In the genomic region with DNA sequence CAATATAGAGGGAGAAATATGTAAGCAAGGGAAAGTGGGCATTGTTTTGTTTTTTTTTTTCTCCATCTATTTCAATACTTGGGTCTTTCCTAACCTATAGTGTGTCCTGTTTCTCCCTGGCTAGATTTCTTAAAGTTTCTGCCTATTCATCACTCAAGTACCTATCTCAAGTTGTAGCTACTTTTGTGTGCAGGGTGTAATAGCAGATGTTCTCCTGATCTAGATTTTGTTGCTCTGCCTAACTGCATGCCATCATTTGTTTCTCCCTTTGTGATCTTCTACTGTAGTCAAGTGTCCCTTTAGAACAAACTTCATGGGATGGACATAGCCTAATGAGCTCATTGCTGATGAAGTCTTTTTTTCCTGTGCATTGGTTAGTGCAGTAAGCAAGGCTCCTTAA, we compare ENCODE assay signal across 18 cellular contexts. TPM values are rescaled to one million over a fixed set of nuclear protein-coding genes. Genes with fewer than 3 reads are reported as not detected.
DNase-seq lines count a peak whose midpoint lies in the region; ATAC-seq and TF ChIP-seq lines count a peak whose summit lies in the region.
"Had no signal": no experiment of that assay in that cellular context is flagged by ENCODE, and none has a peak within 500 bp of the region (broad histone marks: within the 10 kb centered on the region; RNA-seq: fewer than 3 reads in every experiment).

No MANE protein-coding gene starts in this region.

- H3K79me2 ChIP-seq in GM23338 (replicated peaks; ENCODE audit: insufficient read depth) (peaks cover 76% of the 10 kb centered on the region), KMS-11 (ENCODE audit: insufficient read depth, low read depth) (peaks cover 92% of the 10 kb centered on the region)

- no peaks in the 10 kb centered on the region for H3K27me3 ChIP-seq in GM23338 (ENCODE audit: insufficient read depth)
- no peaks in the 10 kb centered on the region for H3K27me3 ChIP-seq in KMS-11 (ENCODE audit: insufficient read depth, low read depth)
- H3K27me3 ChIP-seq in HAP-1 (ENCODE audit: low read depth), result no peaks in the 10 kb centered on the region

- H3F3A ChIP-seq in GM23338 (replicated peaks; ENCODE audit: low read depth), result no peaks in the 10 kb centered on the region

- H3K9me3 ChIP-seq in T-helper 17 cell (ENCODE audit: control insufficient read depth, low read length, poor library complexity, severe bottlenecking) (no peaks in the 10 kb centered on the region), HAP-1 (no peaks in the 10 kb centered on the region)
- H3K9me3 ChIP-seq: Caco-2, SK-N-SH had no signal

- H3K4me2 ChIP-seq in GM23338 (no peak overlapping the region), KMS-11 (peak overlapping the region; percentile 0; the same call in 1 of the 2 replicates)

- H3K4me3 Mint-ChIP-seq in GM23338, result no peak overlapping the region
- no peak overlapping the region for H3K4me3 Mint-ChIP-seq in T-helper 17 cell
- no peak overlapping the region for H3K4me3 Mint-ChIP-seq in endothelial cell (ENCODE audit: unreplicated experiment)
- H3K4me3 Mint-ChIP-seq: CD4-positive, CD25-positive, alpha-beta regulatory T cell; IgD-negative memory B cell had no signal

- no peaks in the 10 kb centered on the region for H3K27me3 Mint-ChIP-seq in GM23338 (ENCODE audit: insufficient read depth, low read depth, poor library complexity)
- no peaks in the 10 kb centered on the region for H3K27me3 Mint-ChIP-seq in T-helper 17 cell
- no peaks in the 10 kb centered on the region for H3K27me3 Mint-ChIP-seq in endothelial cell (ENCODE audit: unreplicated experiment)
- H3K27me3 Mint-ChIP-seq: CD4-positive, CD25-positive, alpha-beta regulatory T cell; IgD-negative memory B cell had no signal

- H2AFZ ChIP-seq in GM23338, result no peak overlapping the region
- no peak overlapping the region for H2AFZ ChIP-seq in KMS-11 (ENCODE audit: low read depth)

- in situ Hi-C loops in HAP-1 (cut with MboI; ENCODE audit: low sequenced_read_pairs), result no loop called here

- H3K4me3 ChIP-seq in GM23338 (no peak overlapping the region), KMS-11 (IDR thresholded peaks at IDR 0.05; ENCODE audit: insufficient read depth, low read depth, low read length) (no peak overlapping the region), HAP-1 (no peak overlapping the region)

- TF ChIP-seq CTCF in GM23338 (conservative IDR thresholded peaks at IDR 0.05; ENCODE audit: low read depth in 2 of 2) (no peak), KMS-11 (conservative IDR thresholded peaks at IDR 0.05; ENCODE audit: low read depth, low read length) (no peak), endothelial cell (IDR thresholded peaks at IDR 0.05; ENCODE audit: unreplicated experiment) (no peak)

- H4K20me1 ChIP-seq in GM23338 (replicated peaks; ENCODE audit: insufficient read depth), result peaks cover 46% of the 10 kb centered on the region
- H4K20me1 ChIP-seq in KMS-11 (ENCODE audit: insufficient read depth), result peaks cover 33% of the 10 kb centered on the region

- no peaks in the 10 kb centered on the region for H3K9me3 Mint-ChIP-seq in GM23338
- no peaks in the 10 kb centered on the region for H3K9me3 Mint-ChIP-seq in endothelial cell (ENCODE audit: unreplicated experiment)
- H3K9me3 Mint-ChIP-seq: CD4-positive, CD25-positive, alpha-beta regulatory T cell; IgD-negative memory B cell had no signal

- peaks cover 28% of the 10 kb centered on the region; the same call in 2 of the 3 replicates for H3K36me3 Mint-ChIP-seq in GM23338 (ENCODE audit: low read depth)
- H3K36me3 Mint-ChIP-seq in T-helper 17 cell (ENCODE audit: low read depth), result peaks cover 3% of the 10 kb centered on the region
- H3K36me3 Mint-ChIP-seq in endothelial cell (ENCODE audit: low read depth, unreplicated experiment), result peaks cover 4% of the 10 kb centered on the region
- H3K36me3 Mint-ChIP-seq: IgD-negative memory B cell had no signal

- H3K4me1 Mint-ChIP-seq in GM23338, result peaks cover 35% of the 10 kb centered on the region
- peaks cover 57% of the 10 kb centered on the region for H3K4me1 Mint-ChIP-seq in T-helper 17 cell
- H3K4me1 Mint-ChIP-seq in endothelial cell (ENCODE audit: unreplicated experiment), result peaks cover 75% of the 10 kb centered on the region

- H3K4me1 ChIP-seq in GM23338 (ENCODE audit: insufficient read depth) (peaks cover 16% of the 10 kb centered on the region), KMS-11 (ENCODE audit: low read depth, poor library complexity, severe bottlenecking) (peaks cover 94% of the 10 kb centered on the region), HAP-1 (peaks cover 3% of the 10 kb centered on the region; the same call in 1 of the 2 replicates)

- H3K27ac ChIP-seq in GM23338 (ENCODE audit: low read depth), result no peak overlapping the region
- H3K27ac ChIP-seq in KMS-11, result peak overlapping the region; percentile 2; the same call in 1 of the 2 replicates

- H3K9me2 ChIP-seq in GM23338 (ENCODE audit: insufficient read depth), result no peaks in the 10 kb centered on the region
- H3K9me2 ChIP-seq: SK-N-SH had no signal

- H3K9ac ChIP-seq in KMS-11, result no peak overlapping the region
- H3K9ac ChIP-seq: SK-N-SH had no signal

- DNase-seq in GM23338 (ENCODE audit: low spot score), result no peak
- no peak for DNase-seq in T-helper 17 cell
- no peak for DNase-seq in endothelial cell (ENCODE audit: low spot score)
- DNase-seq in HAP-1 (ENCODE audit: low spot score in 2 of 2), result no peak
- DNase-seq in medulla oblongata (ENCODE audit: extremely low spot score), result no peak
- no peak for DNase-seq in hippocampal formation (lab: John Stamatoyannopoulos, UW)
- DNase-seq: Caco-2; CD4-positive, CD25-positive, alpha-beta regulatory T cell; EL; NCI-H1417; NCI-H2029; NCI-H774; Right ventricle myocardium superior; SK-N-SH had no signal

- H3K27ac Mint-ChIP-seq in GM23338 (peak overlapping the region; percentile 71; the same call in 1 of the 2 replicates), T-helper 17 cell (peak overlapping the region; percentile 59), endothelial cell (ENCODE audit: unreplicated experiment) (peak overlapping the region; percentile 19)
- H3K27ac Mint-ChIP-seq: IgD-negative memory B cell had no signal

- no peak for ATAC-seq in GM23338
- ATAC-seq in T-helper 17 cell, result no peak
- no peak for ATAC-seq in HG03025 (IDR thresholded peaks at IDR 0.05; ENCODE audit: low FRiP score, unreplicated experiment)
- ATAC-seq: Panc1 had no signal

- no peaks in the 10 kb centered on the region for H3K36me3 ChIP-seq in GM23338 (ENCODE audit: insufficient read depth)
- 0 out of 2 replicates have a peak, but pooled peaks cover 4% of the 10 kb centered on the region for H3K36me3 ChIP-seq in KMS-11 (ENCODE audit: insufficient read depth)
- H3K36me3 ChIP-seq in HAP-1 (replicated peaks), result peaks cover 29% of the 10 kb centered on the region

TF ChIP-seq in GM23338, 12 proteins besides CTCF, POLR2A, EP300 and RAD21 (continues in another document):
- TF ChIP-seq JUNB (IDR thresholded peaks at IDR 0.05; ENCODE audit: unreplicated experiment), result no peak
- no peak for TF ChIP-seq STAT1 (IDR thresholded peaks at IDR 0.05; ENCODE audit: unreplicated experiment)
- no peak for TF ChIP-seq EZH2phosphoT487 (IDR thresholded peaks at IDR 0.05; ENCODE audit: unreplicated experiment)
- no peak for TF ChIP-seq EZH2 (IDR thresholded peaks at IDR 0.05; ENCODE audit: low read depth, unreplicated experiment)
- TF ChIP-seq POLR2AphosphoS5 (IDR thresholded peaks at IDR 0.05; ENCODE audit: low read depth), result no peak
- TF ChIP-seq, protein P1, sequence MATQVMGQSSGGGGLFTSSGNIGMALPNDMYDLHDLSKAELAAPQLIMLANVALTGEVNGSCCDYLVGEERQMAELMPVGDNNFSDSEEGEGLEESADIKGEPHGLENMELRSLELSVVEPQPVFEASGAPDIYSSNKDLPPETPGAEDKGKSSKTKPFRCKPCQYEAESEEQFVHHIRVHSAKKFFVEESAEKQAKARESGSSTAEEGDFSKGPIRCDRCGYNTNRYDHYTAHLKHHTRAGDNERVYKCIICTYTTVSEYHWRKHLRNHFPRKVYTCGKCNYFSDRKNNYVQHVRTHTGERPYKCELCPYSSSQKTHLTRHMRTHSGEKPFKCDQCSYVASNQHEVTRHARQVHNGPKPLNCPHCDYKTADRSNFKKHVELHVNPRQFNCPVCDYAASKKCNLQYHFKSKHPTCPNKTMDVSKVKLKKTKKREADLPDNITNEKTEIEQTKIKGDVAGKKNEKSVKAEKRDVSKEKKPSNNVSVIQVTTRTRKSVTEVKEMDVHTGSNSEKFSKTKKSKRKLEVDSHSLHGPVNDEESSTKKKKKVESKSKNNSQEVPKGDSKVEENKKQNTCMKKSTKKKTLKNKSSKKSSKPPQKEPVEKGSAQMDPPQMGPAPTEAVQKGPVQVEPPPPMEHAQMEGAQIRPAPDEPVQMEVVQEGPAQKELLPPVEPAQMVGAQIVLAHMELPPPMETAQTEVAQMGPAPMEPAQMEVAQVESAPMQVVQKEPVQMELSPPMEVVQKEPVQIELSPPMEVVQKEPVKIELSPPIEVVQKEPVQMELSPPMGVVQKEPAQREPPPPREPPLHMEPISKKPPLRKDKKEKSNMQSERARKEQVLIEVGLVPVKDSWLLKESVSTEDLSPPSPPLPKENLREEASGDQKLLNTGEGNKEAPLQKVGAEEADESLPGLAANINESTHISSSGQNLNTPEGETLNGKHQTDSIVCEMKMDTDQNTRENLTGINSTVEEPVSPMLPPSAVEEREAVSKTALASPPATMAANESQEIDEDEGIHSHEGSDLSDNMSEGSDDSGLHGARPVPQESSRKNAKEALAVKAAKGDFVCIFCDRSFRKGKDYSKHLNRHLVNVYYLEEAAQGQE (IDR thresholded peaks at IDR 0.05; ENCODE audit: unreplicated experiment), result no peak
- no peak for TF ChIP-seq ZNF114 (CRISPR knock-in tag; IDR thresholded peaks at IDR 0.05)
- TF ChIP-seq CREB1 (CRISPR knock-in tag; IDR thresholded peaks at IDR 0.05; ENCODE audit: low read depth), result no peak
- no peak for TF ChIP-seq NANOG (IDR thresholded peaks at IDR 0.05; ENCODE audit: borderline replicate concordance)

RNA-seq across cellular contexts. Expression of a gene that starts 45.8 kb away (rescaled TPM):
- 57.4 and 62.4 TPM in 2 replicates for total RNA-seq in GM23338 (2014; rRNA removed; shearing (Covaris generic))
- polyA plus RNA-seq in GM23338 (2016; fragmentation: Nextera tagmentation; extraction: Ambion mirVana), result 101 and 102 TPM in 2 replicates
- total RNA-seq in T-helper 17 cell (10 to 100 TPM; 37.4 to 44.4 TPM), endothelial cell (ENCODE audit: unreplicated experiment) (72.7 TPM)

Comparison
In these comparisons a context has a peak if more than half of its experiments do, and no peak if none do; other contexts are left out.
1. H3K27ac Mint-ChIP-seq: peak in every context shown above with its lines; median percentile 71 in GM23338; 59 in T-helper 17 cell; 19 in endothelial cell.